Comparison of ENCODE assay signal across 18 cellular contexts in the genomic region with DNA sequence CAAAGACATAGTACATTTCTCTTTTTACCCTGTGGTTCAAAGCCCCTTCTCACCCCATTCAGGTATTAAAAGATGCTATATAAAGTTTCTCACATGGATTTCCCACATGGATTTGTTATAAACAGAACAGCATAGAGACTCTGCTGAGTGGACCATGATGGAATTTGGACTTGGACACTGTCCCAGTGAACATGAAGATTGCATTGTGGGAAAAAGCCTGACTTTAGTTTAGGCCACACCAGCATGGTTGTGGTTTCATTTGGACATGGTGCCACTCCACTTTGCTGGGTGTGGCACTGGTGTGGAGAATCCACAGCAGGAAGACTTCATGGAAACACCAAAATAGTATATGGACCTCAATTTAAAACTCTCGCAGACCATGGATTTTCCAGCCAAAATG.
A peak's percentile ranks its signal among the peaks of the same experiment; 100 is the strongest.
DNase-seq lines count a peak whose midpoint lies in the region; ATAC-seq and TF ChIP-seq lines count a peak whose summit lies in the region.
"Had no signal": no experiment of that assay in that cellular context is flagged by ENCODE, and none has a peak within 500 bp of the region (broad histone marks: within the 10 kb centered on the region; RNA-seq: fewer than 3 reads in every experiment).

No MANE protein-coding gene starts in this region.

- H4K20me1 ChIP-seq in SK-N-SH (ENCODE audit: insufficient read depth), result no peaks in the 10 kb centered on the region

- no peaks in the 10 kb centered on the region for H3K9me3 ChIP-seq in SK-N-SH
- H3K9me3 ChIP-seq: transverse colon had no signal

- 100% methylated on average over 1 of the region's 1 CpG for WGBS in SK-N-SH (ENCODE audit: low lambda C conversion rate)

- H3K27ac ChIP-seq in SK-N-SH (ENCODE audit: low read depth in 2 of 2, low read length in 1 of 2), result no peak overlapping the region
- H3K27ac ChIP-seq: transverse colon had no signal

- peaks cover 0 to 26% of the 10 kb centered on the region in 2 experiments for H3K36me3 ChIP-seq in SK-N-SH (replicated peaks in 1 of 2; ENCODE audit: control insufficient read depth in 1 of 2, insufficient read depth in 2 of 2, low read length in 1 of 2)
- H3K36me3 ChIP-seq: transverse colon had no signal

- no peaks in the 10 kb centered on the region for H3K27me3 ChIP-seq in SK-N-SH (ENCODE audit: insufficient read depth)
- H3K27me3 ChIP-seq: transverse colon had no signal

- TF ChIP-seq CTCF in SK-N-SH (IDR thresholded peaks at IDR 0.05) (no peak), fibroblast of pulmonary artery (IDR thresholded peaks at IDR 0.05; ENCODE audit: low read length, missing control alignments) (no peak)

- H3K27me3 Mint-ChIP-seq in activated CD8-positive, alpha-beta memory T cell treated with anti-CD3 and anti-CD28 coated beads, Interleukin-2, amount 10 ng/mL, durations not matched to agents 7 days and 5 days, result no peaks in the 10 kb centered on the region
- H3K27me3 Mint-ChIP-seq in activated naive CD8-positive, alpha-beta T cell treated with anti-CD3 and anti-CD28 coated beads for 36 hours, result no peaks in the 10 kb centered on the region
- H3K27me3 Mint-ChIP-seq: activated CD4-positive, alpha-beta T cell treated with anti-CD3 and anti-CD28 coated beads, Interleukin-2, amount 10 ng/mL, durations not matched to agents 7 days and 5 days had no signal

- CTCF ChIA-PET in SK-N-SH (lab: Yijun Ruan, JAX), result interaction anchor here (3.6 kb wide), 1 partner anchor 181 kb away, joined by 32 read pairs; no protein-coding TSS in a partner anchor
- CTCF ChIA-PET in activated CD8-positive, alpha-beta memory T cell treated with anti-CD3 and anti-CD28 coated beads, Interleukin-2, amount 10 ng/mL, durations not matched to agents 7 days and 5 days (lab: Charles Lee), result no interaction called here

- DNase-seq in EL (peak; percentile 70), SK-N-SH (no peak), fibroblast of pulmonary artery (ENCODE audit: low read depth) (peak; percentile 56), renal cortical epithelial cell (ENCODE audit: low read depth) (peak; percentile 82), anterior cingulate cortex (lab: John Stamatoyannopoulos, UW) (no peak), NCI-H510A (lab: John Stamatoyannopoulos, UW) (no peak)
- no peak for DNase-seq in activated CD8-positive, alpha-beta memory T cell treated with anti-CD3 and anti-CD28 coated beads, Interleukin-2, amount 10 ng/mL, durations not matched to agents 7 days and 5 days
- DNase-seq in activated naive CD8-positive, alpha-beta T cell treated with anti-CD3 and anti-CD28 coated beads for 36 hours, result no peak
- DNase-seq: activated CD4-positive, alpha-beta T cell treated with anti-CD3 and anti-CD28 coated beads, Interleukin-2, amount 10 ng/mL, durations not matched to agents 7 days and 5 days; activated T-cell treated with anti-CD3 and anti-CD28 coated beads, Interleukin-2, amount 50 U/mL, for 48 hours; amygdala; DMS79; effector CD8-positive, alpha-beta T cell; NCI-H1105 treated with DMSO at 0.1 percent for 48 hours; NCI-H524 treated with DMSO at 0.1 percent for 48 hours; posterior cingulate gyrus; transverse colon had no signal

- POLR2A ChIA-PET in SK-N-SH (lab: Yijun Ruan, JAX), result no interaction called here

- H3F3A ChIP-seq in SK-N-SH (replicated peaks; ENCODE audit: insufficient read depth), result peaks cover 11% of the 10 kb centered on the region

- H3K27ac Mint-ChIP-seq in activated CD8-positive, alpha-beta memory T cell treated with anti-CD3 and anti-CD28 coated beads, Interleukin-2, amount 10 ng/mL, durations not matched to agents 7 days and 5 days, result no peak overlapping the region
- H3K27ac Mint-ChIP-seq in activated naive CD8-positive, alpha-beta T cell treated with anti-CD3 and anti-CD28 coated beads for 36 hours, result no peak overlapping the region
- H3K27ac Mint-ChIP-seq: activated CD4-positive, alpha-beta T cell treated with anti-CD3 and anti-CD28 coated beads, Interleukin-2, amount 10 ng/mL, durations not matched to agents 7 days and 5 days had no signal

- H2AFZ ChIP-seq in SK-N-SH (ENCODE audit: low read depth), result no peak overlapping the region

- no peaks in the 10 kb centered on the region for H3K9me3 Mint-ChIP-seq in activated CD8-positive, alpha-beta memory T cell treated with anti-CD3 and anti-CD28 coated beads, Interleukin-2, amount 10 ng/mL, durations not matched to agents 7 days and 5 days (ENCODE audit: low read depth)
- H3K9me3 Mint-ChIP-seq in activated naive CD8-positive, alpha-beta T cell treated with anti-CD3 and anti-CD28 coated beads for 36 hours, result no peaks in the 10 kb centered on the region
- H3K9me3 Mint-ChIP-seq: activated CD4-positive, alpha-beta T cell treated with anti-CD3 and anti-CD28 coated beads, Interleukin-2, amount 10 ng/mL, durations not matched to agents 7 days and 5 days had no signal

- H3K79me2 ChIP-seq in SK-N-SH (ENCODE audit: insufficient read depth), result no peaks in the 10 kb centered on the region

- H3K4me3 Mint-ChIP-seq in activated CD8-positive, alpha-beta memory T cell treated with anti-CD3 and anti-CD28 coated beads, Interleukin-2, amount 10 ng/mL, durations not matched to agents 7 days and 5 days, result no peak overlapping the region
- H3K4me3 Mint-ChIP-seq in activated naive CD8-positive, alpha-beta T cell treated with anti-CD3 and anti-CD28 coated beads for 36 hours, result no peak overlapping the region
- H3K4me3 Mint-ChIP-seq: activated CD4-positive, alpha-beta T cell treated with anti-CD3 and anti-CD28 coated beads, Interleukin-2, amount 10 ng/mL, durations not matched to agents 7 days and 5 days; CD14-positive monocyte had no signal

- H3K4me1 ChIP-seq in SK-N-SH (ENCODE audit: control insufficient read depth in 1 of 2, insufficient read depth in 2 of 2, low read depth in 1 of 2, low read length in 1 of 2), result peaks cover under 1 to 11% of the 10 kb centered on the region in 2 experiments; a peak in 2 of 4 replicates

- H3K4me1 Mint-ChIP-seq in activated CD8-positive, alpha-beta memory T cell treated with anti-CD3 and anti-CD28 coated beads, Interleukin-2, amount 10 ng/mL, durations not matched to agents 7 days and 5 days, result peaks cover 6% of the 10 kb centered on the region
- peaks cover 3% of the 10 kb centered on the region for H3K4me1 Mint-ChIP-seq in activated naive CD8-positive, alpha-beta T cell treated with anti-CD3 and anti-CD28 coated beads for 36 hours

- H3K4me3 ChIP-seq in SK-N-SH (ENCODE audit: low read depth in 2 of 2, low read length in 1 of 2) (no peak overlapping the region), fibroblast of pulmonary artery (replicated peaks; ENCODE audit: low read depth, low read length) (no peak overlapping the region)
- H3K4me3 ChIP-seq: transverse colon had no signal

- H3K36me3 Mint-ChIP-seq in activated CD8-positive, alpha-beta memory T cell treated with anti-CD3 and anti-CD28 coated beads, Interleukin-2, amount 10 ng/mL, durations not matched to agents 7 days and 5 days, result peaks cover 12% of the 10 kb centered on the region
- peaks cover 6% of the 10 kb centered on the region for H3K36me3 Mint-ChIP-seq in activated naive CD8-positive, alpha-beta T cell treated with anti-CD3 and anti-CD28 coated beads for 36 hours

- no peak for ATAC-seq in activated CD8-positive, alpha-beta memory T cell treated with anti-CD3 and anti-CD28 coated beads, Interleukin-2, amount 10 ng/mL, durations not matched to agents 7 days and 5 days

- H3K9ac ChIP-seq in SK-N-SH, result no peak overlapping the region

- TF ChIP-seq RAD21 in SK-N-SH (IDR thresholded peaks at IDR 0.05; ENCODE audit: low read length), result no peak

- H3K9me2 ChIP-seq in SK-N-SH, result no peaks in the 10 kb centered on the region

- H3K4me2 ChIP-seq in SK-N-SH, result no peak overlapping the region

- no peak for TF ChIP-seq EP300 in SK-N-SH (IDR thresholded peaks at IDR 0.05; ENCODE audit: borderline replicate concordance in 1 of 2, low read depth in 1 of 2, low read length in 1 of 2)

TF ChIP-seq in SK-N-SH, 30 proteins besides CTCF, POLR2A, EP300 and RAD21:
- TF ChIP-seq NFIC (IDR thresholded peaks at IDR 0.05; ENCODE audit: borderline replicate concordance) (peak; percentile 61), SIN3A (IDR thresholded peaks at IDR 0.05; ENCODE audit: borderline replicate concordance, low read depth, low read length) (no peak)
- TF ChIP-seq, protein P1, sequence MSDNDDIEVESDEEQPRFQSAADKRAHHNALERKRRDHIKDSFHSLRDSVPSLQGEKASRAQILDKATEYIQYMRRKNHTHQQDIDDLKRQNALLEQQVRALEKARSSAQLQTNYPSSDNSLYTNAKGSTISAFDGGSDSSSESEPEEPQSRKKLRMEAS (IDR thresholded peaks at IDR 0.05; ENCODE audit: low read depth), result peak; percentile 40; the same call in 1 of the 2 replicates
TF ChIP-seq in SK-N-SH: peak in this region for 2.

Comparison
In these comparisons a context has a peak if more than half of its experiments do, and no peak if none do; other contexts are left out.
1. DNase-seq: peak in EL (single experiment), fibroblast of pulmonary artery (single experiment) and renal cortical epithelial cell (single experiment); none in SK-N-SH (single experiment), anterior cingulate cortex (0 of 58), NCI-H510A (single experiment), activated CD8-positive, alpha-beta memory T cell treated with anti-CD3 and anti-CD28 coated beads, Interleukin-2, amount 10 ng/mL, durations not matched to agents 7 days and 5 days (single experiment) and activated naive CD8-positive, alpha-beta T cell treated with anti-CD3 and anti-CD28 coated beads for 36 hours (single experiment).